Comparison of ENCODE assay signal across 8 cellular contexts in the genomic region with DNA sequence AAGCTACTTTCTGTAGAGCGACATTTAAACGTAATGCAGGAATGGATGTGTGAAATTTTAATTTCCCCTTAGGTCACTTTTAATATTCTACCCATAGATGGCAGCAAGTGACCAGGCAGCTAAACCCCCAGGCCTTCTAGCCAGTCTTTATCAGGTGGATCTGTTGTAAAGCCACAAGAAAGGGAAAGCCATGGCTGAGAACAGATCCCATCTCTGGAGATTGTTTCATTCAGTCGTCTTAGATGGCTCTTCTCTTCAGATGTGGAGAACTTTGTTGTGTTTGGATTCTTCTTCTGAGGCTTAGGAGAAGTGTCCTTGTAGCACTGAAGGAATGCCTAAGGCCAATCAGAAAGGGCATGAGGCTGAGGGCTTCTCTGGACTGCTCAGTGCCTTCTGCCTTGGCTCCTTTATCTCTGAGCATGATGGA. TPM values are rescaled to one million over a fixed set of nuclear protein-coding genes. Genes with fewer than 3 reads are reported as not detected.
A peak's percentile ranks its signal among the peaks of the same experiment; 100 is the strongest.
DNase-seq lines count a peak whose midpoint lies in the region; ATAC-seq lines count a peak whose summit lies in the region.

No MANE protein-coding gene starts in this region.

- intact Hi-C loops in head of caudate nucleus (cut with DNase I): loop anchor here (10.0 kb wide), 1 partner anchor 156 kb away; no protein-coding TSS in a partner anchor

- no peak overlapping the region for H3K27ac Mint-ChIP-seq in activated naive CD8-positive, alpha-beta T cell treated with anti-CD3 and anti-CD28 coated beads, Interleukin-2, amount 10 ng/mL, durations not matched to agents 7 days and 5 days

- no peaks in the 10 kb centered on the region for H3K9me3 Mint-ChIP-seq in activated naive CD8-positive, alpha-beta T cell treated with anti-CD3 and anti-CD28 coated beads, Interleukin-2, amount 10 ng/mL, durations not matched to agents 7 days and 5 days

- peaks cover 7% of the 10 kb centered on the region for H3K4me1 Mint-ChIP-seq in activated naive CD8-positive, alpha-beta T cell treated with anti-CD3 and anti-CD28 coated beads, Interleukin-2, amount 10 ng/mL, durations not matched to agents 7 days and 5 days

- peaks cover 41% of the 10 kb centered on the region for H3K27me3 Mint-ChIP-seq in activated naive CD8-positive, alpha-beta T cell treated with anti-CD3 and anti-CD28 coated beads, Interleukin-2, amount 10 ng/mL, durations not matched to agents 7 days and 5 days

- DNase-seq in activated CD8-positive, alpha-beta memory T cell treated with anti-CD3 and anti-CD28 coated beads for 24 hours: peak; percentile 60
- DNase-seq in activated CD8-positive, alpha-beta memory T cell treated with anti-CD3 and anti-CD28 coated beads, Interleukin-2, amount 50 U/mL, for 48 hours: no peak
- peak; percentile 84 for DNase-seq in M059J (ENCODE audit: low read depth)
- DNase-seq in RKO (ENCODE audit: low spot score): peak; percentile 72
- no peak for DNase-seq in activated naive CD8-positive, alpha-beta T cell treated with anti-CD3 and anti-CD28 coated beads, Interleukin-2, amount 10 ng/mL, durations not matched to agents 7 days and 5 days
- peak in 31 of 42 donors; percentile 11 to 75 (median 51) for DNase-seq in head of caudate nucleus
- DNase-seq in renal cortical epithelial cell (ENCODE audit: low read depth): peak; percentile 73

- H3K36me3 Mint-ChIP-seq in activated naive CD8-positive, alpha-beta T cell treated with anti-CD3 and anti-CD28 coated beads, Interleukin-2, amount 10 ng/mL, durations not matched to agents 7 days and 5 days: no peaks in the 10 kb centered on the region

- POLR2A ChIA-PET in activated naive CD8-positive, alpha-beta T cell treated with anti-CD3 and anti-CD28 coated beads, Interleukin-2, amount 10 ng/mL, durations not matched to agents 7 days and 5 days (lab: Charles Lee): no interaction called here

- peak; percentile 71 for ATAC-seq in activated naive CD8-positive, alpha-beta T cell treated with anti-CD3 and anti-CD28 coated beads, Interleukin-2, amount 10 ng/mL, durations not matched to agents 7 days and 5 days (ENCODE audit: low read depth)
- ATAC-seq in HG02759 (IDR thresholded peaks at IDR 0.05; ENCODE audit: unreplicated experiment): no peak

- H3K4me3 Mint-ChIP-seq in activated naive CD8-positive, alpha-beta T cell treated with anti-CD3 and anti-CD28 coated beads, Interleukin-2, amount 10 ng/mL, durations not matched to agents 7 days and 5 days: no peak overlapping the region

RNA-seq across cellular contexts. Expression of a gene that starts 15.8 kb away (rescaled TPM):
- 19.7 and 26.5 TPM in 2 replicates for total RNA-seq in M059J (2014; rRNA removed; shearing (Covaris generic))
- not detected for total RNA-seq in activated naive CD8-positive, alpha-beta T cell treated with anti-CD3 and anti-CD28 coated beads, Interleukin-2, amount 10 ng/mL, durations not matched to agents 7 days and 5 days
- total RNA-seq in renal cortical epithelial cell: 10.8 and 17.7 TPM in 2 replicates

Comparison
In these comparisons a context has a peak if more than half of its experiments do, and no peak if none do; other contexts are left out.
1. DNase-seq: peak in activated CD8-positive, alpha-beta memory T cell treated with anti-CD3 and anti-CD28 coated beads for 24 hours (single experiment), M059J (single experiment), RKO (single experiment), head of caudate nucleus (31 of 42) and renal cortical epithelial cell (single experiment); none in activated CD8-positive, alpha-beta memory T cell treated with anti-CD3 and anti-CD28 coated beads, Interleukin-2, amount 50 U/mL, for 48 hours (single experiment) and activated naive CD8-positive, alpha-beta T cell treated with anti-CD3 and anti-CD28 coated beads, Interleukin-2, amount 10 ng/mL, durations not matched to agents 7 days and 5 days (single experiment).
2. RNA of a gene that starts 15.8 kb away (total RNA-seq): 19.7 to 26.5 TPM in M059J and 10.8 to 17.7 TPM in renal cortical epithelial cell; not detected in activated naive CD8-positive, alpha-beta T cell treated with anti-CD3 and anti-CD28 coated beads, Interleukin-2, amount 10 ng/mL, durations not matched to agents 7 days and 5 days; every median in the first group is over 10 times any median in the second.